Comparison of ENCODE assay signal across 24 cellular contexts in the genomic region with DNA sequence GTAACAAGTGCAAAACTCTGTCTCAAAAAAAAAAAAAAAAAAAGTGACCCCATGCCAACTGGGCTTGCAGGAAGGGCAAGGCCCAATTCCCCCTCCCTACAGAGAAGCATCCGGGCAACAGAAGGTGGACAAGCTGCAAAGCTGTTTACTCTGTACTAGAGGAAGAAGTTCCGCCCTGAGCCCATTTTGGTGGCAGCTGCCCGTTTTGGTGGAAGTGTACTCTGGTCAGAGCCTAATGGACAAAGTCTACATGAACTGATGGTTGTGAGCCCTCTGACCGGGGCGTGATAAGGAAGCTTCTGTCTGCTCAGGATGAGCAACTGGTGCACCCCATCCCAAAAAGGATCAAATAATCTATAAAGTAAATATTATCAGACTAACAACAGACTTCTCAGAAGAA.
DNase-seq lines count a peak whose midpoint lies in the region; ATAC-seq and TF ChIP-seq lines count a peak whose summit lies in the region.
"Had no signal": no experiment of that assay in that cellular context is flagged by ENCODE, and none has a peak within 500 bp of the region (broad histone marks: within the 10 kb centered on the region; RNA-seq: fewer than 3 reads in every experiment).

No MANE protein-coding gene starts in this region.

- peaks cover 25% of the 10 kb centered on the region for H3K36me3 Mint-ChIP-seq in T-helper 17 cell (ENCODE audit: low read depth)
- H3K36me3 Mint-ChIP-seq in stimulated activated effector memory CD8-positive, alpha-beta T cell treated with anti-CD3 and anti-CD28 coated beads, Interleukin-12 subunit alpha, Interleukin-12 subunit beta, amount 100 ng/mL, for 72 hours: peaks cover 90% of the 10 kb centered on the region

- ATAC-seq in T-helper 17 cell (no peak), left lobe of liver (peak; percentile 80)
- no peak for ATAC-seq in stimulated activated effector memory CD8-positive, alpha-beta T cell treated with anti-CD3 and anti-CD28 coated beads, Interleukin-12 subunit alpha, Interleukin-12 subunit beta, amount 100 ng/mL, for 72 hours
- ATAC-seq: A549, GM12878 had no signal

- no peaks in the 10 kb centered on the region for H3K4me1 ChIP-seq in colonic mucosa
- H3K4me1 ChIP-seq: A549; BE2C; BLaER1 treated with 17β-estradiol and CSF1 and Interleukin-3, amounts not matched to agents 10 nM and 100 nM; HAP-1 had no signal

- no peaks in the 10 kb centered on the region for H3K36me3 ChIP-seq in colonic mucosa
- H3K36me3 ChIP-seq: BE2C had no signal

- no peaks in the 10 kb centered on the region for H3K27me3 Mint-ChIP-seq in T-helper 17 cell
- H3K27me3 Mint-ChIP-seq: CD4-positive, alpha-beta T cell; CD8-positive, alpha-beta memory T cell had no signal

- intact Hi-C loops in colonic mucosa (cut with DNase I): no loop called here

- H3K27ac ChIP-seq in colonic mucosa: no peak overlapping the region
- H3K27ac ChIP-seq: A549; BLaER1 treated with 17β-estradiol and CSF1 and Interleukin-3, amounts not matched to agents 10 nM and 100 nM had no signal

- no peak overlapping the region for H3K4me3 Mint-ChIP-seq in T-helper 17 cell
- H3K4me3 Mint-ChIP-seq in stimulated activated effector memory CD8-positive, alpha-beta T cell treated with anti-CD3 and anti-CD28 coated beads, Interleukin-12 subunit alpha, Interleukin-12 subunit beta, amount 100 ng/mL, for 72 hours: no peak overlapping the region
- H3K4me3 Mint-ChIP-seq: CD14-positive monocyte; CD4-positive, alpha-beta T cell; CD8-positive, alpha-beta memory T cell; HFFc6 had no signal

- peaks cover 13% of the 10 kb centered on the region for H3K4me1 Mint-ChIP-seq in T-helper 17 cell
- H3K4me1 Mint-ChIP-seq in stimulated activated effector memory CD8-positive, alpha-beta T cell treated with anti-CD3 and anti-CD28 coated beads, Interleukin-12 subunit alpha, Interleukin-12 subunit beta, amount 100 ng/mL, for 72 hours: peaks cover 26% of the 10 kb centered on the region

- H3K9me3 ChIP-seq in T-helper 17 cell (ENCODE audit: control insufficient read depth, low read length, poor library complexity, severe bottlenecking): no peaks in the 10 kb centered on the region
- H3K9me3 ChIP-seq in colonic mucosa: no peaks in the 10 kb centered on the region
- H3K9me3 ChIP-seq: BE2C had no signal

- no peak for TF ChIP-seq CTCF in colonic mucosa (IDR thresholded peaks at IDR 0.05)

- H3K27ac Mint-ChIP-seq in T-helper 17 cell: peak overlapping the region; percentile 12
- H3K27ac Mint-ChIP-seq in stimulated activated effector memory CD8-positive, alpha-beta T cell treated with anti-CD3 and anti-CD28 coated beads, Interleukin-12 subunit alpha, Interleukin-12 subunit beta, amount 100 ng/mL, for 72 hours: peak overlapping the region; percentile 32
- H3K27ac Mint-ChIP-seq: CD4-positive, alpha-beta T cell; HFFc6 had no signal

- H3K9me3 Mint-ChIP-seq in stimulated activated effector memory CD8-positive, alpha-beta T cell treated with anti-CD3 and anti-CD28 coated beads, Interleukin-12 subunit alpha, Interleukin-12 subunit beta, amount 100 ng/mL, for 72 hours: peaks cover 5% of the 10 kb centered on the region

- H3K4me3 ChIP-seq in colonic mucosa: no peak overlapping the region
- H3K4me3 ChIP-seq: A549; BLaER1 treated with 17β-estradiol and CSF1 and Interleukin-3, amounts not matched to agents 10 nM and 100 nM; GM12878; HAP-1 had no signal

- DNase-seq in T-helper 17 cell (no peak), colonic mucosa (peak; percentile 18), left lobe of liver (ENCODE audit: low spot score) (no peak), NCI-H748 (lab: John Stamatoyannopoulos, UW; ENCODE audit: unreplicated experiment) (no peak), NCI-H1092 treated with DMSO at 0.1 percent for 48 hours (lab: John Stamatoyannopoulos, UW) (no peak), cerebellar nuclear complex (lab: John Stamatoyannopoulos, UW) (no peak)
- DNase-seq in stimulated activated effector memory CD8-positive, alpha-beta T cell treated with anti-CD3 and anti-CD28 coated beads, Interleukin-12 subunit alpha, Interleukin-12 subunit beta, amount 100 ng/mL, for 72 hours (ENCODE audit: low spot score in 2 of 2): no peak
- DNase-seq: 8988T; ACHN; AML-193; BE2C; CD4-positive, alpha-beta T cell; CD8-positive, alpha-beta memory T cell; DMS 273 treated with DMSO at 0.1 percent for 48 hours; DMS79; EL; GDM1; GOT3; HFFc6 had no signal

- H3K27me3 ChIP-seq in colonic mucosa: no peaks in the 10 kb centered on the region
- H3K27me3 ChIP-seq: BE2C; BLaER1 treated with 17β-estradiol and CSF1 and Interleukin-3, amounts not matched to agents 10 nM and 100 nM had no signal

- no peak overlapping the region for H3K9ac ChIP-seq in colonic mucosa (ENCODE audit: low read depth in 2 of 2, low read length in 2 of 2)
- H3K9ac ChIP-seq: BLaER1 treated with 17β-estradiol and CSF1 and Interleukin-3, amounts not matched to agents 10 nM and 100 nM had no signal
